ENCODE assay signal across 25 cellular contexts in the genomic region with DNA sequence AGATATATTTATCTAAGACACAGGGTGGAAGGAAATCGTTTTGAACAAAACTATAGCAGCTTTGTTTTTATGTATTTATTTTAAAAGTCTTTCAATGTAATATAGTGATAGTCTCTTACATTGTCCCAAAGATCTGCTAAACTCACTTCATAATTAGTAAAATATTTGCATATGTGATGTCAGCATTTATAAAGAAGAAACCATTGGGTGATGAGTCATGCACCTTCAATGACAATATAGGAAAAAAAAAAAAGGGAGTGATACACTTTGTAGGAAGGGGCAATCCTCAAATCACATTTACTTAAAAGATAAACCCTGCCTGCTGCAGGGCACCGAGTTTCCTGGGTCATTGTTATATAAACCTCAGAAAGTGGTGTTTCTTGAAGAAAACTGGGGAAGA.
DNase-seq lines count a peak whose midpoint lies in the region; ATAC-seq and TF ChIP-seq lines count a peak whose summit lies in the region.
"Had no signal": no experiment of that assay in that cellular context is flagged by ENCODE, and none has a peak within 500 bp of the region (broad histone marks: within the 10 kb centered on the region; RNA-seq: fewer than 3 reads in every experiment).

No MANE protein-coding gene starts in this region.

- H3K27me3 ChIP-seq in ACC112 (ENCODE audit: insufficient read depth, low read length) (no peaks in the 10 kb centered on the region), GM23338 (ENCODE audit: insufficient read depth) (no peaks in the 10 kb centered on the region), PC-3 (ENCODE audit: low read length) (no peaks in the 10 kb centered on the region), HAP-1 (ENCODE audit: low read depth) (no peaks in the 10 kb centered on the region)
- H3K27me3 ChIP-seq: BE2C had no signal

- no peaks in the 10 kb centered on the region for H3K27me3 Mint-ChIP-seq in GM23338 (ENCODE audit: insufficient read depth, low read depth, poor library complexity)
- H3K27me3 Mint-ChIP-seq: CD8-positive, alpha-beta memory T cell had no signal

- no peaks in the 10 kb centered on the region for H3K36me3 Mint-ChIP-seq in GM23338 (ENCODE audit: low read depth)
- H3K36me3 Mint-ChIP-seq: CD14-positive monocyte; CD8-positive, alpha-beta memory T cell had no signal

- CTCF ChIA-PET in PC-3 (lab: Charles Lee): no interaction called here

- no peak overlapping the region for H3K4me3 ChIP-seq in ACC112 (ENCODE audit: low read depth, low read length)
- H3K4me3 ChIP-seq in GM23338: no peak overlapping the region
- no peak overlapping the region for H3K4me3 ChIP-seq in PC-3 (ENCODE audit: low read length)
- no peak overlapping the region for H3K4me3 ChIP-seq in epithelial cell of esophagus (ENCODE audit: low read length)
- no peak overlapping the region for H3K4me3 ChIP-seq in HAP-1

- intact Hi-C loops in PC-3 (cut with micrococcal nuclease): no loop called here

- H2AFZ ChIP-seq in ACC112 (ENCODE audit: low read length, unreplicated experiment) (peak overlapping the region; percentile 17), GM23338 (no peak overlapping the region), PC-3 (ENCODE audit: low read length) (no peak overlapping the region)

- in situ Hi-C loops in HAP-1 (cut with MboI; ENCODE audit: low sequenced_read_pairs): no loop called here

- peak overlapping the region; percentile 78 for H3K27ac Mint-ChIP-seq in GM23338
- H3K27ac Mint-ChIP-seq: CD14-positive monocyte; CD8-positive, alpha-beta memory T cell had no signal

- no peaks in the 10 kb centered on the region for H3K9me3 Mint-ChIP-seq in GM23338
- H3K9me3 Mint-ChIP-seq: H9 had no signal

- H4K20me1 ChIP-seq in GM23338 (replicated peaks; ENCODE audit: insufficient read depth) (no peaks in the 10 kb centered on the region), PC-3 (ENCODE audit: low read length) (no peaks in the 10 kb centered on the region)

- H3K4me2 ChIP-seq in GM23338 (no peak overlapping the region), PC-3 (ENCODE audit: low read length) (no peak overlapping the region)

- TF ChIP-seq CTCF in GM23338 (conservative IDR thresholded peaks at IDR 0.05; ENCODE audit: low read depth in 2 of 2): no peak
- no peak for TF ChIP-seq CTCF in PC-3 (conservative IDR thresholded peaks at IDR 0.05; ENCODE audit: low read depth, low read length)
- no peak for TF ChIP-seq CTCF in epithelial cell of esophagus (IDR thresholded peaks at IDR 0.05; ENCODE audit: insufficient read depth, low read depth, low read length, missing control alignments)

- H3K4me3 Mint-ChIP-seq in GM23338: no peak overlapping the region
- H3K4me3 Mint-ChIP-seq: CD14-positive monocyte; CD8-positive, alpha-beta memory T cell; H9 had no signal

- H3F3A ChIP-seq in GM23338 (replicated peaks; ENCODE audit: low read depth): no peaks in the 10 kb centered on the region
- H3F3A ChIP-seq in PC-3 (ENCODE audit: low read length, unreplicated experiment): no peaks in the 10 kb centered on the region

- H3K4me1 ChIP-seq in ACC112 (ENCODE audit: control insufficient read depth, insufficient read depth, low read length, unreplicated experiment) (no peaks in the 10 kb centered on the region), GM23338 (ENCODE audit: insufficient read depth) (no peaks in the 10 kb centered on the region), PC-3 (ENCODE audit: insufficient read depth, low read length) (peaks cover 1% of the 10 kb centered on the region; the same call in 1 of the 2 replicates), HAP-1 (no peaks in the 10 kb centered on the region)

- H3K9ac ChIP-seq in PC-3 (ENCODE audit: low read length): no peak overlapping the region

- H3K27ac ChIP-seq in ACC112 (ENCODE audit: low read depth, low read length) (no peak overlapping the region), GM23338 (ENCODE audit: low read depth) (no peak overlapping the region), PC-3 (ENCODE audit: low read length) (no peak overlapping the region)
- H3K27ac ChIP-seq: HL-60 had no signal

- H3K36me3 ChIP-seq in ACC112 (ENCODE audit: insufficient read depth, low read length): no peaks in the 10 kb centered on the region
- H3K36me3 ChIP-seq in GM23338 (ENCODE audit: insufficient read depth): no peaks in the 10 kb centered on the region
- H3K36me3 ChIP-seq in PC-3 (ENCODE audit: low read depth, low read length): no peaks in the 10 kb centered on the region
- no peaks in the 10 kb centered on the region for H3K36me3 ChIP-seq in HAP-1 (replicated peaks)
- H3K36me3 ChIP-seq: BE2C had no signal

- ATAC-seq in GM23338 (no peak), PC-3 (no peak), GM21619 (IDR thresholded peaks at IDR 0.05; ENCODE audit: unreplicated experiment) (no peak), HG03521 (IDR thresholded peaks at IDR 0.05; ENCODE audit: unreplicated experiment) (no peak)

- BruUV-seq in PC-3 (replicated peaks; lab: Mats Ljungman, UMichigan): no TSS peak

- no peaks in the 10 kb centered on the region for H3K4me1 Mint-ChIP-seq in GM23338
- H3K4me1 Mint-ChIP-seq: CD14-positive monocyte; CD8-positive, alpha-beta memory T cell; H9 had no signal

- H3K79me2 ChIP-seq in ACC112 (ENCODE audit: control insufficient read depth, insufficient read depth, low read length, unreplicated experiment) (no peaks in the 10 kb centered on the region), GM23338 (replicated peaks; ENCODE audit: insufficient read depth) (no peaks in the 10 kb centered on the region), PC-3 (ENCODE audit: low read length) (no peaks in the 10 kb centered on the region)

- H3K9me3 ChIP-seq in PC-3 (ENCODE audit: low read length) (no peaks in the 10 kb centered on the region), HAP-1 (no peaks in the 10 kb centered on the region)
- H3K9me3 ChIP-seq: BE2C had no signal

- H3K9me2 ChIP-seq in GM23338 (ENCODE audit: insufficient read depth) (peaks cover 4% of the 10 kb centered on the region; the same call in 1 of the 2 replicates), PC-3 (replicated peaks; ENCODE audit: low read length) (no peaks in the 10 kb centered on the region)

- DNase-seq in GM23338 (ENCODE audit: low spot score) (no peak), PC-3 (peak; percentile 14), epithelial cell of esophagus (ENCODE audit: low read depth) (peak; percentile 16), HAP-1 (ENCODE audit: low spot score in 2 of 2) (no peak)
- DNase-seq: ACHN; BE2C; CD8-positive, alpha-beta memory T cell; DMS153; GF-D8; H9; Kasumi-1; MV-4-11; NCI-H1105; NCI-H1436 treated with DMSO at 0.1 percent for 48 hours; NCI-H187 treated with DMSO at 0.1 percent for 48 hours; NCI-H2171 treated with DMSO at 0.1 percent for 48 hours; NCI-H446; NCI-H524 treated with DMSO at 0.1 percent for 48 hours; NK-92 treated with Interleukin-12 subunit alpha and Interleukin-12 subunit beta, amount 100 ng/mL, for 24 hours; SHP77 treated with DMSO at 0.1 percent for 48 hours had no signal

- POLR2A ChIA-PET in PC-3 (lab: Charles Lee; ENCODE audit: unreplicated experiment): no interaction called here

TF ChIP-seq in GM23338, 12 proteins besides CTCF, POLR2A, EP300 and RAD21:
- TF ChIP-seq POLR2AphosphoS5 (IDR thresholded peaks at IDR 0.05; ENCODE audit: low read depth): no peak
- no peak for TF ChIP-seq EZH2phosphoT487 (IDR thresholded peaks at IDR 0.05; ENCODE audit: unreplicated experiment)
- no peak for TF ChIP-seq ZNF114 (CRISPR knock-in tag; IDR thresholded peaks at IDR 0.05)
- no peak for TF ChIP-seq ZNF331 (CRISPR knock-in tag; IDR thresholded peaks at IDR 0.05; ENCODE audit: low read depth)
- TF ChIP-seq, protein P1, sequence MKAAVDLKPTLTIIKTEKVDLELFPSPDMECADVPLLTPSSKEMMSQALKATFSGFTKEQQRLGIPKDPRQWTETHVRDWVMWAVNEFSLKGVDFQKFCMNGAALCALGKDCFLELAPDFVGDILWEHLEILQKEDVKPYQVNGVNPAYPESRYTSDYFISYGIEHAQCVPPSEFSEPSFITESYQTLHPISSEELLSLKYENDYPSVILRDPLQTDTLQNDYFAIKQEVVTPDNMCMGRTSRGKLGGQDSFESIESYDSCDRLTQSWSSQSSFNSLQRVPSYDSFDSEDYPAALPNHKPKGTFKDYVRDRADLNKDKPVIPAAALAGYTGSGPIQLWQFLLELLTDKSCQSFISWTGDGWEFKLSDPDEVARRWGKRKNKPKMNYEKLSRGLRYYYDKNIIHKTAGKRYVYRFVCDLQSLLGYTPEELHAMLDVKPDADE (IDR thresholded peaks at IDR 0.05): no peak

Comparison
In these comparisons a context has a peak if more than half of its experiments do, and no peak if none do; other contexts are left out.
1. DNase-seq: peak in PC-3 (single experiment) and epithelial cell of esophagus (single experiment); none in GM23338 (single experiment) and HAP-1 (0 of 2).